Comparison of ENCODE assay signal across 17 cellular contexts in the genomic region with DNA sequence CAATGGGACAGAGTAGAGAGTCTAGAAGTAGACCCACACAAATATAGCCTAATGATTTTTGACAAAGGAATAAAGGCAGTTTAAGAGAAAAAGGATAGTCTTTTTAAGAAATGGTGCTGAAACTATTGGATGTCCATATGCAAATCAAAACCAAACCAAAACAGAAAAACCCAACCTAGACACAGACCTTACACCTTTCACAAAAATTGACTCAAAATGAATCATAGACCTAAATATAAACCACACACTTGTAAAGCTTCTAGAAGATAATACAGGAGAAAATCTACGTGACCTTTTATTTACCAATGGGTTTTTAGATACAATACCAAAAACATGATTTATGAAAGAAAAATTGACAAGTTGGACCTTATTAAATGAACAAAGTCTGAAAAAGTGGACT.
A peak's percentile ranks its signal among the peaks of the same experiment; 100 is the strongest.
DNase-seq lines count a peak whose midpoint lies in the region; ATAC-seq and TF ChIP-seq lines count a peak whose summit lies in the region.
"Had no signal": no experiment of that assay in that cellular context is flagged by ENCODE, and none has a peak within 500 bp of the region (broad histone marks: within the 10 kb centered on the region; RNA-seq: fewer than 3 reads in every experiment).

No MANE protein-coding gene starts in this region.

- H3K27ac Mint-ChIP-seq in stimulated activated effector memory CD8-positive, alpha-beta T cell treated with anti-CD3 and anti-CD28 coated beads, Interleukin-12 subunit alpha, Interleukin-12 subunit beta, amount 100 ng/mL, for 72 hours, result no peak overlapping the region
- H3K27ac Mint-ChIP-seq: CD4-positive, alpha-beta memory T cell; IgD-negative memory B cell had no signal

- no peaks in the 10 kb centered on the region for H3K27me3 ChIP-seq in breast epithelium
- H3K27me3 ChIP-seq: BLaER1 had no signal

- intact Hi-C loops in breast epithelium (cut with DNase I; ENCODE audit: low total_unique reads), result no loop called here

- H3K4me3 Mint-ChIP-seq in stimulated activated effector memory CD8-positive, alpha-beta T cell treated with anti-CD3 and anti-CD28 coated beads, Interleukin-12 subunit alpha, Interleukin-12 subunit beta, amount 100 ng/mL, for 72 hours, result no peak overlapping the region
- H3K4me3 Mint-ChIP-seq: CD4-positive, alpha-beta memory T cell; IgD-negative memory B cell had no signal

- no peaks in the 10 kb centered on the region for H3K4me1 Mint-ChIP-seq in stimulated activated effector memory CD8-positive, alpha-beta T cell treated with anti-CD3 and anti-CD28 coated beads, Interleukin-12 subunit alpha, Interleukin-12 subunit beta, amount 100 ng/mL, for 72 hours
- H3K4me1 Mint-ChIP-seq: CD4-positive, alpha-beta memory T cell had no signal

- no peaks in the 10 kb centered on the region for H3K9me3 ChIP-seq in breast epithelium
- H3K9me3 ChIP-seq: BLaER1 had no signal

- no peak overlapping the region for H3K27ac ChIP-seq in breast epithelium
- H3K27ac ChIP-seq: BLaER1, PC-9 had no signal

- H3K9me3 Mint-ChIP-seq in stimulated activated effector memory CD8-positive, alpha-beta T cell treated with anti-CD3 and anti-CD28 coated beads, Interleukin-12 subunit alpha, Interleukin-12 subunit beta, amount 100 ng/mL, for 72 hours, result no peaks in the 10 kb centered on the region
- H3K9me3 Mint-ChIP-seq: CD4-positive, alpha-beta memory T cell; IgD-negative memory B cell had no signal

- H3K36me3 ChIP-seq in breast epithelium, result no peaks in the 10 kb centered on the region
- H3K36me3 ChIP-seq: BLaER1 had no signal

- no peak overlapping the region for H3K4me3 ChIP-seq in breast epithelium
- H3K4me3 ChIP-seq: BLaER1, PC-9 had no signal

- no peak for TF ChIP-seq CTCF in breast epithelium (IDR thresholded peaks at IDR 0.05)

- no peak for TF ChIP-seq POLR2A in breast epithelium (IDR thresholded peaks at IDR 0.05)

- no peaks in the 10 kb centered on the region for H3K4me1 ChIP-seq in breast epithelium
- H3K4me1 ChIP-seq: BLaER1 had no signal

- ATAC-seq in GM18520 (IDR thresholded peaks at IDR 0.05; ENCODE audit: unreplicated experiment) (peak; percentile 70), GM21390 (IDR thresholded peaks at IDR 0.05; ENCODE audit: unreplicated experiment) (peak; percentile 69), HG02973 (IDR thresholded peaks at IDR 0.05; ENCODE audit: unreplicated experiment) (peak; percentile 59), HG02623 (IDR thresholded peaks at IDR 0.05; ENCODE audit: unreplicated experiment) (no peak)
- peak; percentile 36 for ATAC-seq in stimulated activated effector memory CD8-positive, alpha-beta T cell treated with anti-CD3 and anti-CD28 coated beads, Interleukin-12 subunit alpha, Interleukin-12 subunit beta, amount 100 ng/mL, for 72 hours

- DNase-seq in stimulated activated effector memory CD8-positive, alpha-beta T cell treated with anti-CD3 and anti-CD28 coated beads, Interleukin-12 subunit alpha, Interleukin-12 subunit beta, amount 100 ng/mL, for 72 hours (ENCODE audit: low spot score in 2 of 2), result no peak
- no peak for DNase-seq in breast epithelium (ENCODE audit: low spot score in 2 of 2)
- DNase-seq in hepatic stellate cell (ENCODE audit: low spot score), result no peak
- DNase-seq: CD4-positive, alpha-beta memory T cell; Karpas-422; NCI-H1048; NCI-H1436; NCI-H2029; NCI-H345; NCI-H526; PC-9 had no signal

- no peaks in the 10 kb centered on the region for H3K36me3 Mint-ChIP-seq in stimulated activated effector memory CD8-positive, alpha-beta T cell treated with anti-CD3 and anti-CD28 coated beads, Interleukin-12 subunit alpha, Interleukin-12 subunit beta, amount 100 ng/mL, for 72 hours
- H3K36me3 Mint-ChIP-seq: CD4-positive, alpha-beta memory T cell; IgD-negative memory B cell had no signal
